17 cellular contexts compared by ENCODE assay signal in the genomic region with DNA sequence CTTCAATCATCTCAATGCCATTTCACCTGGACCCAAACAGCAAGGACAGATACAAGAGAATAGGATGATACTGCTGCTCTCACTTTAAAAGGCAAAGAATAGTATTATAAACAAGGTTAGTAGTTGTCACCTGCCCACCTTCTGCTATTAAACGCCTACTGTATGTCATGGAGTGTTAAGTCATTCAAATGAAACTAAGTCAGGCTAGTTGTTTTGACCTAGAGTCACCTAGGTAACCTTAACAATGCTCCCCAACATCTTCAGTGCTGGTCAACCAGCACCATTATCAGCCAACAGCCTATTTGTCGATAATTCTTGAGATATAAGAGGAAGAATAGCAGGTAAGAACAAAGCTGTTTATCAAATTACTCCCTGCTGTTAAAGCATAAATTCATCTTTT.
"Had no signal": no experiment of that assay in that cellular context is flagged by ENCODE, and none has a peak within 500 bp of the region (broad histone marks: within the 10 kb centered on the region; RNA-seq: fewer than 3 reads in every experiment).

No MANE protein-coding gene starts in this region.

- FAIRE-seq: kidney had no signal

- H3K27me3 Mint-ChIP-seq: activated CD8-positive, alpha-beta memory T cell treated with anti-CD3 and anti-CD28 coated beads, Interleukin-2, amount 10 ng/mL, durations not matched to agents 7 days and 5 days; activated naive CD4-positive, alpha-beta T cell treated with anti-CD3 and anti-CD28 coated beads, Interleukin-2, amount 50 U/mL, for 24 hours; stimulated activated naive CD8-positive, alpha-beta T cell treated with anti-CD3 and anti-CD28 coated beads, Interleukin-15, Interleukin-2, amounts not matched to agents 100 ng/mL and 50 ng/mL, for 24 hours; type B pancreatic cell had no signal

- H3K27me3 ChIP-seq: body of pancreas, esophagus muscularis mucosa, hepatocyte, neural progenitor cell, ovary, right lobe of liver had no signal

- H3K9me3 ChIP-seq: body of pancreas, esophagus muscularis mucosa, ovary, right lobe of liver had no signal

- H3K4me3 Mint-ChIP-seq: activated CD8-positive, alpha-beta memory T cell treated with anti-CD3 and anti-CD28 coated beads, Interleukin-2, amount 10 ng/mL, durations not matched to agents 7 days and 5 days; activated naive CD4-positive, alpha-beta T cell treated with anti-CD3 and anti-CD28 coated beads, Interleukin-2, amount 50 U/mL, for 24 hours; activated T-cell treated with anti-CD3 and anti-CD28 coated beads, Interleukin-2, amount 50 U/mL, for 4 hours; neural progenitor cell; stimulated activated naive CD8-positive, alpha-beta T cell treated with anti-CD3 and anti-CD28 coated beads, Interleukin-15, Interleukin-2, amounts not matched to agents 100 ng/mL and 50 ng/mL, for 24 hours; type B pancreatic cell had no signal

- H3K4me3 ChIP-seq: body of pancreas, esophagus muscularis mucosa, hepatocyte, neural progenitor cell, ovary, right lobe of liver had no signal

- H3K9me3 Mint-ChIP-seq: activated naive CD4-positive, alpha-beta T cell treated with anti-CD3 and anti-CD28 coated beads, Interleukin-2, amount 50 U/mL, for 24 hours; activated T-cell treated with anti-CD3 and anti-CD28 coated beads, Interleukin-2, amount 50 U/mL, for 4 hours; neural progenitor cell; stimulated activated naive CD8-positive, alpha-beta T cell treated with anti-CD3 and anti-CD28 coated beads, Interleukin-15, Interleukin-2, amounts not matched to agents 100 ng/mL and 50 ng/mL, for 24 hours; type B pancreatic cell had no signal

- H3K27ac ChIP-seq: body of pancreas, esophagus muscularis mucosa, hepatocyte, neural progenitor cell, ovary, right lobe of liver had no signal

- DNase-seq: activated CD4-positive, alpha-beta T cell treated with anti-CD3 and anti-CD28 coated beads, Interleukin-2, amount 50 U/mL, for 4 hours; activated CD8-positive, alpha-beta memory T cell treated with anti-CD3 and anti-CD28 coated beads, Interleukin-2, amount 10 ng/mL, durations not matched to agents 7 days and 5 days; activated effector memory CD4-positive, alpha-beta T cell treated with anti-CD3 and anti-CD28 coated beads, Interleukin-2, amount 50 U/mL, for 16 hours; activated T-cell treated with anti-CD3 and anti-CD28 coated beads, Interleukin-2, amount 50 U/mL, for 4 hours; amniotic stem cell; body of pancreas; kidney; left ventricle myocardium superior; mesenchymal stem cell; ovary; right lobe of liver had no signal

- H3K36me3 ChIP-seq: ovary had no signal

- ATAC-seq: activated CD8-positive, alpha-beta memory T cell treated with anti-CD3 and anti-CD28 coated beads, Interleukin-2, amount 10 ng/mL, durations not matched to agents 7 days and 5 days; body of pancreas; left ventricle myocardium superior; right lobe of liver had no signal

- H3K27ac Mint-ChIP-seq: activated CD8-positive, alpha-beta memory T cell treated with anti-CD3 and anti-CD28 coated beads, Interleukin-2, amount 10 ng/mL, durations not matched to agents 7 days and 5 days; activated naive CD4-positive, alpha-beta T cell treated with anti-CD3 and anti-CD28 coated beads, Interleukin-2, amount 50 U/mL, for 24 hours; neural progenitor cell; stimulated activated naive CD8-positive, alpha-beta T cell treated with anti-CD3 and anti-CD28 coated beads, Interleukin-15, Interleukin-2, amounts not matched to agents 100 ng/mL and 50 ng/mL, for 24 hours; type B pancreatic cell had no signal

- H3K4me1 Mint-ChIP-seq: neural progenitor cell had no signal
